In genomic region chr18:7273301-7273911, GRCh38 we compare ENCODE assay signal across 9 cellular contexts. TPM values are rescaled to one million over a fixed set of nuclear protein-coding genes. Genes with fewer than 3 reads are reported as not detected.
DNase-seq lines count a peak whose midpoint lies in the region; ATAC-seq, FAIRE-seq and TF ChIP-seq lines count a peak whose summit lies in the region.
"Had no signal": no experiment of that assay in that cellular context is flagged by ENCODE, and none has a peak within 500 bp of the region (broad histone marks: within the 10 kb centered on the region; RNA-seq: fewer than 3 reads in every experiment).

No MANE protein-coding gene starts in this region.

- POLR2A ChIA-PET in activated CD4-positive, alpha-beta memory T cell treated with anti-CD3 and anti-CD28 coated beads for 36 hours (lab: Charles Lee) = no interaction called here

- ATAC-seq in left lung (peak; percentile 71), SK-N-SH treated with all-trans-retinoic acid at 6 μM for 48 hours (no peak)
- no peak for ATAC-seq in activated naive CD8-positive, alpha-beta T cell treated with anti-CD3 and anti-CD28 coated beads, Interleukin-2, amount 50 U/mL, for 24 hours

- intact Hi-C loops in left lung (cut with DNase I) = loop anchor here in 1 of 2 donors (10.0 kb wide), 1 partner anchor 291 kb away; the partner anchor contains the start of gene PTPRM
- intact Hi-C loops in activated CD4-positive, alpha-beta memory T cell treated with anti-CD3 and anti-CD28 coated beads for 36 hours (cut with micrococcal nuclease) = no loop called here

- H3K4me1 ChIP-seq in left lung (peaks cover 10 to 30% of the 10 kb centered on the region in 2 donors), subcutaneous abdominal adipose tissue (ENCODE audit: control insufficient read depth in 5 of 5, insufficient read depth in 5 of 5, low read length in 5 of 5) (peaks cover 7 to 23% (median 16%) of the 10 kb centered on the region in 5 donors)

- CTCF ChIA-PET in activated CD4-positive, alpha-beta memory T cell treated with anti-CD3 and anti-CD28 coated beads for 36 hours (lab: Charles Lee) = no interaction called here

- FAIRE-seq in bronchial epithelial cell (lab: Jason Lieb, UNC) = no peak

- H3K4me3 ChIP-seq in bronchial epithelial cell (ENCODE audit: low read depth, low read length) = no peak overlapping the region
- peak overlapping the region in 1 of 2 donors; percentile 9 for H3K4me3 ChIP-seq in left lung
- peak overlapping the region; percentile 34 to 67 (median 42) for H3K4me3 ChIP-seq in subcutaneous abdominal adipose tissue (ENCODE audit: low read depth in 1 of 5, low read length in 5 of 5)

- H3K9ac ChIP-seq in subcutaneous abdominal adipose tissue (ENCODE audit: low read length in 5 of 5) = peak overlapping the region; percentile 35 to 77 (median 65)

- H3K4me1 Mint-ChIP-seq in HFFc6 (ENCODE audit: low read depth) = peaks cover 16% of the 10 kb centered on the region
- no peaks in the 10 kb centered on the region for H3K4me1 Mint-ChIP-seq in activated naive CD8-positive, alpha-beta T cell treated with anti-CD3 and anti-CD28 coated beads, Interleukin-2, amount 50 U/mL, for 24 hours
- H3K4me1 Mint-ChIP-seq in activated CD4-positive, alpha-beta memory T cell treated with anti-CD3 and anti-CD28 coated beads for 36 hours (ENCODE audit: low read depth) = no peaks in the 10 kb centered on the region

- DNase-seq in HFFc6 (peak; percentile 16), bronchial epithelial cell (ENCODE audit: low read depth) (peak; percentile 25), left lung (peak; percentile 79 to 81), COR-L47 (lab: John Stamatoyannopoulos, UW) (no peak)
- no peak for DNase-seq in activated naive CD8-positive, alpha-beta T cell treated with anti-CD3 and anti-CD28 coated beads, Interleukin-2, amount 50 U/mL, for 24 hours
- no peak for DNase-seq in activated CD4-positive, alpha-beta memory T cell treated with anti-CD3 and anti-CD28 coated beads for 36 hours

- H3K27ac Mint-ChIP-seq in HFFc6 = no peak overlapping the region
- H3K27ac Mint-ChIP-seq in activated naive CD8-positive, alpha-beta T cell treated with anti-CD3 and anti-CD28 coated beads, Interleukin-2, amount 50 U/mL, for 24 hours = no peak overlapping the region
- H3K27ac Mint-ChIP-seq in activated CD4-positive, alpha-beta memory T cell treated with anti-CD3 and anti-CD28 coated beads for 36 hours = no peak overlapping the region

- H3K36me3 ChIP-seq in bronchial epithelial cell (ENCODE audit: control insufficient read depth, insufficient read depth, low read length) (no peaks in the 10 kb centered on the region), left lung (no peaks in the 10 kb centered on the region), subcutaneous abdominal adipose tissue (ENCODE audit: control insufficient read depth in 5 of 5, insufficient read depth in 5 of 5, low read length in 5 of 5) (no peaks in the 10 kb centered on the region)

- H3K9me3 Mint-ChIP-seq in HFFc6 = no peaks in the 10 kb centered on the region
- peaks cover 8% of the 10 kb centered on the region for H3K9me3 Mint-ChIP-seq in activated naive CD8-positive, alpha-beta T cell treated with anti-CD3 and anti-CD28 coated beads, Interleukin-2, amount 50 U/mL, for 24 hours
- H3K9me3 Mint-ChIP-seq in activated CD4-positive, alpha-beta memory T cell treated with anti-CD3 and anti-CD28 coated beads for 36 hours = peaks cover 18% of the 10 kb centered on the region

- H3K9me3 ChIP-seq in left lung (no peaks in the 10 kb centered on the region), subcutaneous abdominal adipose tissue (ENCODE audit: control insufficient read depth in 5 of 5, low read length in 5 of 5) (no peaks in the 10 kb centered on the region)

- peak overlapping the region; percentile 50 for H3K4me3 Mint-ChIP-seq in HFFc6
- no peak overlapping the region for H3K4me3 Mint-ChIP-seq in activated naive CD8-positive, alpha-beta T cell treated with anti-CD3 and anti-CD28 coated beads, Interleukin-2, amount 50 U/mL, for 24 hours
- no peak overlapping the region for H3K4me3 Mint-ChIP-seq in activated CD4-positive, alpha-beta memory T cell treated with anti-CD3 and anti-CD28 coated beads for 36 hours

- no peak for TF ChIP-seq CTCF in HFFc6 (IDR thresholded peaks at IDR 0.05)
- no peak for TF ChIP-seq CTCF in bronchial epithelial cell (IDR thresholded peaks at IDR 0.05; ENCODE audit: insufficient read depth, low read length, severe bottlenecking)
- no peak for TF ChIP-seq CTCF in left lung (IDR thresholded peaks at IDR 0.05)

- H3K27me3 ChIP-seq in bronchial epithelial cell (ENCODE audit: control insufficient read depth, insufficient read depth, low read length) = peaks cover 1% of the 10 kb centered on the region
- no peaks in the 10 kb centered on the region for H3K27me3 ChIP-seq in left lung
- H3K27me3 ChIP-seq in subcutaneous abdominal adipose tissue (ENCODE audit: control insufficient read depth in 5 of 5, insufficient read depth in 4 of 5, low read length in 5 of 5) = peaks cover 0 to 3% (median 0%) of the 10 kb centered on the region in 5 donors

- H3K27me3 Mint-ChIP-seq in HFFc6 (ENCODE audit: insufficient read depth) = peaks cover 17% of the 10 kb centered on the region
- H3K27me3 Mint-ChIP-seq in activated naive CD8-positive, alpha-beta T cell treated with anti-CD3 and anti-CD28 coated beads, Interleukin-2, amount 50 U/mL, for 24 hours = peaks cover 2% of the 10 kb centered on the region
- H3K27me3 Mint-ChIP-seq in activated CD4-positive, alpha-beta memory T cell treated with anti-CD3 and anti-CD28 coated beads for 36 hours = no peaks in the 10 kb centered on the region

- H3K36me3 Mint-ChIP-seq in HFFc6 (ENCODE audit: low read depth) = no peaks in the 10 kb centered on the region
- H3K36me3 Mint-ChIP-seq in activated naive CD8-positive, alpha-beta T cell treated with anti-CD3 and anti-CD28 coated beads, Interleukin-2, amount 50 U/mL, for 24 hours (ENCODE audit: low read depth) = no peaks in the 10 kb centered on the region
- no peaks in the 10 kb centered on the region for H3K36me3 Mint-ChIP-seq in activated CD4-positive, alpha-beta memory T cell treated with anti-CD3 and anti-CD28 coated beads for 36 hours

- H3K27ac ChIP-seq in left lung = peak overlapping the region; percentile 75 to 83
- H3K27ac ChIP-seq in subcutaneous abdominal adipose tissue (ENCODE audit: low read depth, low read length) = peak overlapping the region; percentile 93
- H3K27ac ChIP-seq: HL-60 had no signal

TF ChIP-seq in SK-N-SH treated with all-trans-retinoic acid at 6 μM for 48 hours, 23 proteins besides CTCF, POLR2A, EP300 and RAD21 (continues in another document):
- no peak for TF ChIP-seq CSRNP3 (CRISPR knock-in tag; IDR thresholded peaks at IDR 0.05)
- no peak for TF ChIP-seq PATZ1 (CRISPR knock-in tag; IDR thresholded peaks at IDR 0.05; ENCODE audit: borderline replicate concordance)
- no peak for TF ChIP-seq BACH2 (CRISPR knock-in tag; IDR thresholded peaks at IDR 0.05; ENCODE audit: borderline replicate concordance)
- TF ChIP-seq ARNTL (CRISPR knock-in tag; IDR thresholded peaks at IDR 0.05; ENCODE audit: borderline replicate concordance, low read depth) = no peak
- TF ChIP-seq ZFP30 (CRISPR knock-in tag; IDR thresholded peaks at IDR 0.05) = no peak
- TF ChIP-seq CSDC2 (CRISPR knock-in tag; IDR thresholded peaks at IDR 0.05) = no peak
- no peak for TF ChIP-seq ESRRG (CRISPR knock-in tag; IDR thresholded peaks at IDR 0.05)
- no peak for TF ChIP-seq ISL1 (CRISPR knock-in tag; IDR thresholded peaks at IDR 0.05)
- TF ChIP-seq OSR1 (CRISPR knock-in tag; IDR thresholded peaks at IDR 0.05) = no peak
- TF ChIP-seq TCF4 (CRISPR knock-in tag; IDR thresholded peaks at IDR 0.05; ENCODE audit: borderline replicate concordance) = no peak
- no peak for TF ChIP-seq PPARA (CRISPR knock-in tag; IDR thresholded peaks at IDR 0.05; ENCODE audit: borderline replicate concordance)
- no peak for TF ChIP-seq ZC3H10 (CRISPR knock-in tag; IDR thresholded peaks at IDR 0.05)
- no peak for TF ChIP-seq RARB (CRISPR knock-in tag; IDR thresholded peaks at IDR 0.05)
- no peak for TF ChIP-seq ZNF8 (CRISPR knock-in tag; IDR thresholded peaks at IDR 0.05)

RNA-seq across cellular contexts. Expression of gene LRRC30, which starts 42.5 kb away (rescaled TPM):
- total RNA-seq in HFFc6 (2021; fragmentation: NEBNext Ultra II Directional; extraction: Animal tissue kit (Norgen Biotek cat#: 25700)) = not detected
- total RNA-seq in bronchial epithelial cell = not detected in 2 replicates
- not detected for total RNA-seq in left lung
- total RNA-seq in activated CD4-positive, alpha-beta memory T cell treated with anti-CD3 and anti-CD28 coated beads for 36 hours = not detected

Comparison
In these comparisons a context has a peak if more than half of its experiments do, and no peak if none do; other contexts are left out.
1. DNase-seq: peak in HFFc6 (single experiment), bronchial epithelial cell (single experiment) and left lung (2 of 2); none in COR-L47 (single experiment), activated naive CD8-positive, alpha-beta T cell treated with anti-CD3 and anti-CD28 coated beads, Interleukin-2, amount 50 U/mL, for 24 hours (single experiment) and activated CD4-positive, alpha-beta memory T cell treated with anti-CD3 and anti-CD28 coated beads for 36 hours (single experiment).